ENCODE assay signal across 24 cellular contexts in the genomic region with DNA sequence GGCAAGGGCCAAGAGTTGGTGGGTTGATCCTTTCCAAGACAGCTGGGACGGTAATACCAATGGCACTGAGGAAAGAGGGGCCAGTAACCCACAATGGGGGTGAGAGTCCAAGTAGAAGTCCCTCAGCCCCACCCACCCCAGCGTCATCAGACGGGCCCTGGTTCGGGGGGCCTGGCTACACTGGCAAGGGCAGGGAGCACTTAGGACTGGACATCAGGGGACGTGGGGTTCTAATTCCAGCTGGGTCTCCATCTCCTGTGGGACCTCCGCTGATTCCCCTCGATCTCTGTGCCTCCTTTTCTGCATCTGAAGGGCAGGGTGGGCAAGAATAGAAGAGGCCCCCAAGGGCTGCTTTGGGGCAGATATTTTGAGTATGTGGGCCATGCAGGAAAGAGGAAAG. TPM values are rescaled to one million over a fixed set of nuclear protein-coding genes. Genes with fewer than 3 reads are reported as not detected.
"Had no signal": no experiment of that assay in that cellular context is flagged by ENCODE, and none has a peak within 500 bp of the region (broad histone marks: within the 10 kb centered on the region; RNA-seq: fewer than 3 reads in every experiment).

No MANE protein-coding gene starts in this region.

- H3K27ac ChIP-seq: breast epithelium, colonic mucosa, esophagus muscularis mucosa, gastrocnemius medialis, ovary, psoas muscle, stomach, upper lobe of left lung, VCaP had no signal

- H3K36me3 Mint-ChIP-seq: activated CD8-positive, alpha-beta memory T cell treated with anti-CD3 and anti-CD28 coated beads, Interleukin-2, amount 10 ng/mL, durations not matched to agents 7 days and 5 days; activated naive CD8-positive, alpha-beta T cell; mesothelial cell of epicardium; naive thymus-derived CD8-positive, alpha-beta T cell; stimulated activated memory B cell treated with anti-CD40 and anti-IgM and Interleukin-4, amounts not matched to agents 10 μg/mL and 1 μg/mL and 100 μg/mL, for 72 hours had no signal

- H3K27ac Mint-ChIP-seq: activated CD4-positive, alpha-beta T cell treated with anti-CD3 and anti-CD28 coated beads, Interleukin-2, amount 10 ng/mL, durations not matched to agents 7 days and 5 days; activated CD8-positive, alpha-beta memory T cell treated with anti-CD3 and anti-CD28 coated beads, Interleukin-2, amount 10 ng/mL, durations not matched to agents 7 days and 5 days; activated CD8-positive, alpha-beta T cell treated with anti-CD3 and anti-CD28 coated beads for 36 hours; activated naive CD8-positive, alpha-beta T cell; mesothelial cell of epicardium; naive thymus-derived CD8-positive, alpha-beta T cell; stimulated activated memory B cell treated with anti-CD40 and anti-IgM and Interleukin-4, amounts not matched to agents 10 μg/mL and 1 μg/mL and 100 μg/mL, for 72 hours had no signal

- H3K4me1 Mint-ChIP-seq: activated CD4-positive, alpha-beta T cell treated with anti-CD3 and anti-CD28 coated beads, Interleukin-2, amount 10 ng/mL, durations not matched to agents 7 days and 5 days; activated CD8-positive, alpha-beta memory T cell treated with anti-CD3 and anti-CD28 coated beads, Interleukin-2, amount 10 ng/mL, durations not matched to agents 7 days and 5 days; naive thymus-derived CD8-positive, alpha-beta T cell; stimulated activated memory B cell treated with anti-CD40 and anti-IgM and Interleukin-4, amounts not matched to agents 10 μg/mL and 1 μg/mL and 100 μg/mL, for 72 hours had no signal

- DNase-seq: activated CD4-positive, alpha-beta T cell treated with anti-CD3 and anti-CD28 coated beads, Interleukin-2, amount 10 ng/mL, durations not matched to agents 7 days and 5 days; activated CD4-positive, CD25-positive, alpha-beta regulatory T cell treated with anti-CD3 and anti-CD28 coated beads, Interleukin-2, amount 50 U/mL, for 72 hours; activated CD8-positive, alpha-beta memory T cell treated with anti-CD3 and anti-CD28 coated beads, Interleukin-2, amount 10 ng/mL, durations not matched to agents 7 days and 5 days; activated CD8-positive, alpha-beta T cell treated with anti-CD3 and anti-CD28 coated beads for 36 hours; activated gamma-delta T cell treated with Interleukin-2 at 50 U/mL for 16 hours; activated T-cell treated with anti-CD3 and anti-CD28 coated beads for 4 hours; colonic mucosa; gastrocnemius medialis; hypothalamus; naive thymus-derived CD8-positive, alpha-beta T cell; small intestine; stimulated activated CD4-positive, alpha-beta T cell treated with anti-CD3 and anti-CD28 coated beads, Interleukin-15, amount 100 ng/mL, for 24 hours; stomach; upper lobe of left lung had no signal

- H3K36me3 ChIP-seq: breast epithelium, colonic mucosa, esophagus muscularis mucosa, gastrocnemius medialis, ovary, stomach, upper lobe of left lung had no signal

- FAIRE-seq: small intestine had no signal

- H3K4me1 ChIP-seq: breast epithelium, colonic mucosa, gastrocnemius medialis, psoas muscle, stomach, upper lobe of left lung had no signal

- H3K27me3 ChIP-seq: colonic mucosa, ovary, upper lobe of left lung had no signal

- H3K4me3 Mint-ChIP-seq: activated CD4-positive, alpha-beta T cell treated with anti-CD3 and anti-CD28 coated beads, Interleukin-2, amount 10 ng/mL, durations not matched to agents 7 days and 5 days; activated CD8-positive, alpha-beta memory T cell treated with anti-CD3 and anti-CD28 coated beads, Interleukin-2, amount 10 ng/mL, durations not matched to agents 7 days and 5 days; activated CD8-positive, alpha-beta T cell treated with anti-CD3 and anti-CD28 coated beads for 36 hours; activated naive CD8-positive, alpha-beta T cell; mesothelial cell of epicardium; naive thymus-derived CD8-positive, alpha-beta T cell; stimulated activated memory B cell treated with anti-CD40 and anti-IgM and Interleukin-4, amounts not matched to agents 10 μg/mL and 1 μg/mL and 100 μg/mL, for 72 hours had no signal

- H3K9me3 ChIP-seq: breast epithelium, colonic mucosa, esophagus muscularis mucosa, gastrocnemius medialis, ovary, psoas muscle, stomach, upper lobe of left lung had no signal

- H3K4me3 ChIP-seq: breast epithelium, colonic mucosa, esophagus muscularis mucosa, gastrocnemius medialis, lung, ovary, psoas muscle, stomach, upper lobe of left lung had no signal

- H3K9me3 Mint-ChIP-seq: activated CD4-positive, alpha-beta T cell treated with anti-CD3 and anti-CD28 coated beads, Interleukin-2, amount 10 ng/mL, durations not matched to agents 7 days and 5 days; activated CD8-positive, alpha-beta T cell treated with anti-CD3 and anti-CD28 coated beads for 36 hours; mesothelial cell of epicardium; naive thymus-derived CD8-positive, alpha-beta T cell; stimulated activated memory B cell treated with anti-CD40 and anti-IgM and Interleukin-4, amounts not matched to agents 10 μg/mL and 1 μg/mL and 100 μg/mL, for 72 hours had no signal

RNA-seq across cellular contexts. Expression of a gene that starts 53.5 kb away (rescaled TPM):
- total RNA-seq: activated CD4-positive, alpha-beta T cell treated with anti-CD3 and anti-CD28 coated beads, Interleukin-2, amount 10 ng/mL, durations not matched to agents 7 days and 5 days; activated CD8-positive, alpha-beta memory T cell treated with anti-CD3 and anti-CD28 coated beads, Interleukin-2, amount 10 ng/mL, durations not matched to agents 7 days and 5 days; activated CD8-positive, alpha-beta T cell treated with anti-CD3 and anti-CD28 coated beads for 36 hours; mesothelial cell of epicardium; T-helper 2 cell treated with Interferon-gamma antibody and Interleukin-4, amounts not matched to agents 100 ng/mL and 5 ng/mL, for 36 hours had no signal
